In genomic region chr20:33664762-33665144, GRCh38 we compare ENCODE assay signal across 10 cellular contexts. TPM values are rescaled to one million over a fixed set of nuclear protein-coding genes. Genes with fewer than 3 reads are reported as not detected.
A peak's percentile ranks its signal among the peaks of the same experiment; 100 is the strongest.
DNase-seq lines count a peak whose midpoint lies in the region; ATAC-seq and TF ChIP-seq lines count a peak whose summit lies in the region.
"Had no signal": no experiment of that assay in that cellular context is flagged by ENCODE, and none has a peak within 500 bp of the region (broad histone marks: within the 10 kb centered on the region; RNA-seq: fewer than 3 reads in every experiment).

No MANE protein-coding gene starts in this region.

- no peak overlapping the region for H2BK15ac ChIP-seq in mesenchymal stem cell (ENCODE audit: low read depth, poor library complexity, severe bottlenecking)

- peaks cover 34% of the 10 kb centered on the region for H3K4me1 Mint-ChIP-seq in activated B cell treated with CpG ODN at 0.5 μM for 24 hours

- peak overlapping the region; percentile 73 for H3K4me3 Mint-ChIP-seq in activated B cell treated with CpG ODN at 0.5 μM for 24 hours

- H3K27me3 Mint-ChIP-seq in activated B cell treated with CpG ODN at 0.5 μM for 24 hours: no peaks in the 10 kb centered on the region

- no peaks in the 10 kb centered on the region for H3K27me3 ChIP-seq in mesenchymal stem cell (ENCODE audit: control insufficient read depth in 1 of 2, insufficient read depth in 1 of 2, low read length in 2 of 2)
- H3K27me3 ChIP-seq: gastrocnemius medialis had no signal

- H4K8ac ChIP-seq in mesenchymal stem cell (ENCODE audit: low read length): peak overlapping the region; percentile 82

- H3K27ac ChIP-seq in mesenchymal stem cell (ENCODE audit: low read length, poor library complexity, severe bottlenecking): no peak overlapping the region

- TF ChIP-seq CTCF in activated B cell treated with CpG ODN at 0.5 μM for 24 hours (IDR thresholded peaks at IDR 0.05): no peak

- H3K14ac ChIP-seq in mesenchymal stem cell (ENCODE audit: low read length in 2 of 2): no peak overlapping the region

- CTCF ChIA-PET in activated B cell treated with CpG ODN at 0.5 μM for 24 hours (lab: Charles Lee): interaction anchor here (1.1 kb wide), 1 partner anchor 67 kb away, joined by 3 read pairs; the partner anchor contains the start of gene ZNF341

- no peaks in the 10 kb centered on the region for H3K9me3 Mint-ChIP-seq in activated B cell treated with CpG ODN at 0.5 μM for 24 hours

- no peaks in the 10 kb centered on the region for H3K36me3 Mint-ChIP-seq in activated B cell treated with CpG ODN at 0.5 μM for 24 hours (ENCODE audit: low read depth)

- H3K4me2 ChIP-seq in mesenchymal stem cell (ENCODE audit: low read length, poor library complexity, severe bottlenecking): no peak overlapping the region

- POLR2A ChIA-PET in activated B cell treated with CpG ODN at 0.5 μM for 24 hours (lab: Charles Lee): interaction anchor here (0.6 to 3.0 kb wide), 8 partner anchors 8 to 447 kb away, joined by 3 to 18 read pairs (median 6); partner anchors contain the start of genes CBFA2T2, EIF2S2 and SNTA1

- H3K79me1 ChIP-seq in mesenchymal stem cell (replicated peaks; ENCODE audit: low read length, poor library complexity, severe bottlenecking): peaks cover 42% of the 10 kb centered on the region

- H3K9me3 ChIP-seq in mesenchymal stem cell (ENCODE audit: control insufficient read depth, low read length): no peaks in the 10 kb centered on the region
- H3K9me3 ChIP-seq: gastrocnemius medialis had no signal

- peaks cover 35% of the 10 kb centered on the region for H3K4me1 ChIP-seq in mesenchymal stem cell (ENCODE audit: control insufficient read depth, insufficient read depth, low read depth, low read length)

- no peak overlapping the region for H3K4ac ChIP-seq in mesenchymal stem cell (ENCODE audit: low read depth in 1 of 2, low read length in 2 of 2)

- no peak overlapping the region for H3K18ac ChIP-seq in mesenchymal stem cell (ENCODE audit: low read depth in 1 of 2, low read length in 2 of 2)

- peak overlapping the region in 1 of 2 experiments; percentile 12 for H2BK12ac ChIP-seq in mesenchymal stem cell (ENCODE audit: low read length in 2 of 2)

- 97% methylated on average over 2 of the region's 2 CpGs for WGBS in mesenchymal stem cell

- H4K91ac ChIP-seq in mesenchymal stem cell (ENCODE audit: low read length): peak overlapping the region; percentile 14

- no peak overlapping the region for H2BK5ac ChIP-seq in mesenchymal stem cell (ENCODE audit: low read depth, low read length, poor library complexity, severe bottlenecking)

- ATAC-seq in activated B cell treated with CpG ODN at 0.5 μM for 24 hours (ENCODE audit: low read depth) (no peak), GM21529 (IDR thresholded peaks at IDR 0.05; ENCODE audit: unreplicated experiment) (no peak)
- ATAC-seq: gastrocnemius medialis had no signal

- peak overlapping the region; percentile 83 for H3K27ac Mint-ChIP-seq in activated B cell treated with CpG ODN at 0.5 μM for 24 hours

- no peak overlapping the region for H2BK120ac ChIP-seq in mesenchymal stem cell (ENCODE audit: low read depth, low read length)

- no peak overlapping the region for H2AFZ ChIP-seq in mesenchymal stem cell (ENCODE audit: low read depth, low read length)

- H2AK5ac ChIP-seq in mesenchymal stem cell (ENCODE audit: low read length, severe bottlenecking): peak overlapping the region; percentile 75

- H3K9ac ChIP-seq in mesenchymal stem cell (ENCODE audit: low read length): no peak overlapping the region

- no peak overlapping the region for H3K4me3 ChIP-seq in mesenchymal stem cell (ENCODE audit: insufficient read depth in 1 of 2, low read depth in 1 of 2, low read length in 2 of 2)

- intact Hi-C loops in activated B cell treated with CpG ODN at 0.5 μM for 24 hours (cut with micrococcal nuclease): loop anchor here (5.0 kb wide), 5 partner anchors 113 to 448 kb away; partner anchors contain the start of genes EIF2S2 and RALY

- H3K23ac ChIP-seq in mesenchymal stem cell (ENCODE audit: low read length in 2 of 2): no peak overlapping the region

- peaks cover 15 to 58% of the 10 kb centered on the region in 2 experiments for H3K36me3 ChIP-seq in mesenchymal stem cell (ENCODE audit: control insufficient read depth in 1 of 2, insufficient read depth in 2 of 2, low read depth in 1 of 2, low read length in 2 of 2)

- DNase-seq in stimulated activated CD4-positive, alpha-beta T cell treated with anti-CD3 and anti-CD28 coated beads, Interleukin-15, amount 100 ng/mL, for 24 hours: peak; percentile 32
- no peak for DNase-seq in stimulated activated CD4-positive, alpha-beta T cell treated with anti-CD3 and anti-CD28 coated beads, Interleukin-2, amount 100 ng/mL, for 24 hours
- DNase-seq in activated B cell treated with CpG ODN at 0.5 μM for 24 hours: no peak
- peak; percentile 22 for DNase-seq in mesenchymal stem cell
- no peak for DNase-seq in SKM-1 treated with dmso at 0.1 percent for 144 hours (lab: John Stamatoyannopoulos, UW; ENCODE audit: unreplicated experiment)
- DNase-seq in T1000 (lab: John Stamatoyannopoulos, UW): no peak
- no peak for DNase-seq in NCI-H446 treated with DMSO at 0.1 percent for 48 hours (lab: John Stamatoyannopoulos, UW)
- DNase-seq: gastrocnemius medialis, NCI-H2081 had no signal

RNA-seq across cellular contexts. Expression of gene ACTL10, which starts 2.0 kb away (rescaled TPM):
- 2.8 and 3.9 TPM in 2 replicates for total RNA-seq in activated B cell treated with CpG ODN at 0.5 μM for 24 hours
- not detected for polyA plus RNA-seq in mesenchymal stem cell (2013, experiment 1 of 2)
- not detected for polyA plus RNA-seq in mesenchymal stem cell (2013, experiment 2 of 2)

RNA-seq across cellular contexts. Expression of gene C20orf144, which starts 2.6 kb away (rescaled TPM):
- total RNA-seq in activated B cell treated with CpG ODN at 0.5 μM for 24 hours: 0.20 and 0.27 TPM in 2 replicates
- 0.11 TPM for polyA plus RNA-seq in mesenchymal stem cell (2013, experiment 1 of 2)
- 0.04 TPM for polyA plus RNA-seq in mesenchymal stem cell (2013, experiment 2 of 2)
- total RNA-seq: gastrocnemius medialis had no signal

RNA-seq across cellular contexts. Expression of gene NECAB3, which starts 9.5 kb away (rescaled TPM):
- total RNA-seq in activated B cell treated with CpG ODN at 0.5 μM for 24 hours: 7.5 and 8.4 TPM in 2 replicates
- 13.7 TPM for polyA plus RNA-seq in mesenchymal stem cell (2013, experiment 1 of 2)
- polyA plus RNA-seq in mesenchymal stem cell (2013, experiment 2 of 2): 12.4 TPM

RNA-seq across cellular contexts. Expression of gene E2F1, which starts 21.4 kb away (rescaled TPM):
- total RNA-seq in activated B cell treated with CpG ODN at 0.5 μM for 24 hours: 6.7 and 8.9 TPM in 2 replicates
- polyA plus RNA-seq in mesenchymal stem cell (2013, experiment 1 of 2): 2.2 TPM
- polyA plus RNA-seq in mesenchymal stem cell (2013, experiment 2 of 2): 2.1 TPM

RNA-seq across cellular contexts. Expression of gene PXMP4, which starts 55.4 kb away (rescaled TPM):
- 6.8 and 7.7 TPM in 2 replicates for total RNA-seq in activated B cell treated with CpG ODN at 0.5 μM for 24 hours
- 3.2 TPM for polyA plus RNA-seq in mesenchymal stem cell (2013, experiment 1 of 2)
- polyA plus RNA-seq in mesenchymal stem cell (2013, experiment 2 of 2): 2.7 TPM

Comparison
In these comparisons a context has a peak if more than half of its experiments do, and no peak if none do; other contexts are left out.
1. DNase-seq: peak in stimulated activated CD4-positive, alpha-beta T cell treated with anti-CD3 and anti-CD28 coated beads, Interleukin-15, amount 100 ng/mL, for 24 hours (single experiment) and mesenchymal stem cell (single experiment); none in stimulated activated CD4-positive, alpha-beta T cell treated with anti-CD3 and anti-CD28 coated beads, Interleukin-2, amount 100 ng/mL, for 24 hours (0 of 2), activated B cell treated with CpG ODN at 0.5 μM for 24 hours (single experiment), SKM-1 treated with dmso at 0.1 percent for 144 hours (single experiment), T1000 (single experiment) and NCI-H446 treated with DMSO at 0.1 percent for 48 hours (single experiment).